In the genomic region with DNA sequence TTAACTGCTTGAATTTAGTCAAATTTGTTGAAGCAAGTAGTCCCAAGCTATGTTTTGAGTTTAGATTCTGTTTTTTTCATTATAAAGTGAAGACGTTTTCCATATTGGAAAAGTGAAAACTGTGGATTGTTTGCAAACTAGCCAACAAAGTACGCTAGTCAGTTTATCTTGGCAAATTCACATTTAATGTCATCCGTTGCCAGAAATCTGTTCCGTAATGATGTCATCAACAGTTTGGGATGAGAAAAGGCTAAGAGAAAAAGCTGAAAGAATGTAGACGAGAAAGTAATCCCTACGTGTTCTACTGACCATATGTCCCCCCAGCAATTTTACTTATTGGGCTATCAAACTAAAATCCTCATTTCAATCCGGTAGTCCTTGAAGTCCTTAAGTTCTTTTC, we compare ENCODE assay signal across 2 cellular contexts.
TF ChIP-seq lines count a peak whose summit lies in the region.

No MANE protein-coding gene starts in this region.

TF ChIP-seq in HEK293, 187 proteins besides CTCF, POLR2A, EP300 and RAD21 (continued from another document):
- TF ChIP-seq ATF2 (tag by site-specific recombination; IDR thresholded peaks at IDR 0.05; ENCODE audit: low read depth) = 0 out of 2 replicates have a peak, but pooled peaks have one; percentile 22
TF ChIP-seq in HEK293: peak in this region for 1.

TF ChIP-seq in H1, 55 proteins besides CTCF, POLR2A, EP300 and RAD21 (continued from another document):
- TF ChIP-seq KDM4A (IDR thresholded peaks at IDR 0.05; ENCODE audit: low read depth, low read length, severe bottlenecking) = no peak
- TF ChIP-seq TCF12 (IDR thresholded peaks at IDR 0.05; ENCODE audit: low read depth, low read length) = no peak
- no peak for TF ChIP-seq RXRA (IDR thresholded peaks at IDR 0.05; ENCODE audit: insufficient read depth, low read depth, low read length)
